ENCODE assay signal across 17 cellular contexts in genomic region chr13:67117010-67117550, GRCh38.
"Had no signal": no experiment of that assay in that cellular context is flagged by ENCODE, and none has a peak within 500 bp of the region (broad histone marks: within the 10 kb centered on the region; RNA-seq: fewer than 3 reads in every experiment).

No MANE protein-coding gene starts in this region.

- H3K36me3 ChIP-seq: heart right ventricle, left lung, pancreas, right atrium auricular region, tibial nerve had no signal

- H3K4me3 ChIP-seq: heart right ventricle, left lung, pancreas, right atrium auricular region, tibial nerve had no signal

- H3K27ac ChIP-seq: foreskin keratinocyte, heart right ventricle, left lung, pancreas, right atrium auricular region had no signal

- H3K4me1 ChIP-seq: left lung, pancreas, right atrium auricular region had no signal

- DNase-seq: activated CD4-positive, alpha-beta T cell treated with anti-CD3 and anti-CD28 coated beads for 1 hour; activated CD8-positive, alpha-beta memory T cell treated with anti-CD3 and anti-CD28 coated beads, Interleukin-2, amount 50 U/mL, for 4 hours; activated CD8-positive, alpha-beta T cell treated with anti-CD3 and anti-CD28 coated beads for 36 hours; activated naive CD4-positive, alpha-beta T cell; activated naive CD8-positive, alpha-beta T cell treated with anti-CD3 and anti-CD28 coated beads, Interleukin-2, amount 50 U/mL, for 24 hours; activated T-cell treated with anti-CD3 and anti-CD28 coated beads, Interleukin-2, amount 50 U/mL, for 72 hours; erythroblast; foreskin keratinocyte; heart right ventricle; islet precursor cell; left lung; nephron progenitor cell; pancreas; small intestine; SW 1271 had no signal

- H3K27me3 ChIP-seq: foreskin keratinocyte, heart right ventricle, left lung, pancreas, right atrium auricular region, tibial nerve had no signal

- H3K9me3 ChIP-seq: heart right ventricle, left lung, pancreas, right atrium auricular region, tibial nerve had no signal
